ENCODE assay signal across 25 cellular contexts in the genomic region with DNA sequence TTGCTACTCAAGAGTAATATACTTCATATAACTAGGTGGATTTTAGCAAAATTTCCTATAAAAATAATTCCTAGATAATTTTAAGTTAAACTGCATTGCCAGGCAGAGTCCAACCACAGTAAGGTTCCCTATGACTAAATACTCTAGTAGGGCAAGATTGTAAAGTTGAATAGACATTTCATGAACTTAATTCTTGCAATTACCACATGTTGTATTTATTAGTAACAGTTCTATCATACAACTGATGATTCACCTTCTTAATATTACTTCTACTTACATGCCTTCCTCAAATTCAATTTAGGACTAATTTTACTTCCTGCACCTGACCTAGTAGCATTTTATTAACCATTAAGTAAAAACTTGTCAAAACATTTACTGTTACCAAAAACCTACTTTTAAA.
DNase-seq lines count a peak whose midpoint lies in the region; ATAC-seq and TF ChIP-seq lines count a peak whose summit lies in the region.
"Had no signal": no experiment of that assay in that cellular context is flagged by ENCODE, and none has a peak within 500 bp of the region (broad histone marks: within the 10 kb centered on the region; RNA-seq: fewer than 3 reads in every experiment).

No MANE protein-coding gene starts in this region.

- intact Hi-C loops in PC-3 (cut with micrococcal nuclease): no loop called here

- H3K4me2 ChIP-seq in PC-3 (ENCODE audit: low read length): no peak overlapping the region
- H3K4me2 ChIP-seq: GM23338 had no signal

- DNase-seq in BJ (ENCODE audit: low read depth): peak; percentile 18
- DNase-seq in PC-3: peak; percentile 25
- no peak for DNase-seq in epithelial cell of prostate (ENCODE audit: low read depth, low spot score)
- peak; percentile 20 for DNase-seq in kidney tubule cell (ENCODE audit: low spot score)
- no peak for DNase-seq in putamen (ENCODE audit: low spot score)
- no peak for DNase-seq in NCI-H510A (lab: John Stamatoyannopoulos, UW)
- no peak for DNase-seq in endothelial cell (ENCODE audit: low spot score)
- DNase-seq: CD4-positive, CD25-positive, alpha-beta regulatory T cell; COR-L47; DMS 273 treated with DMSO at 0.1 percent for 48 hours; DMS79 treated with DMSO at 0.1 percent for 48 hours; HCEC 1CT; MV-4-11; NCI-H1105 treated with DMSO at 0.1 percent for 48 hours; NCI-H1694; NCI-H2081 treated with DMSO at 0.1 percent for 48 hours; NCI-H446; NCI-H526 treated with DMSO at 0.1 percent for 48 hours; OCI-M1; Right ventricle myocardium superior; SW 1271 had no signal

- BruUV-seq in PC-3 (replicated peaks; lab: Mats Ljungman, UMichigan): no TSS peak

- no peaks in the 10 kb centered on the region for H3K27me3 Mint-ChIP-seq in endothelial cell (ENCODE audit: unreplicated experiment)
- H3K27me3 Mint-ChIP-seq: B cell; CD4-positive, CD25-positive, alpha-beta regulatory T cell; IgD-negative memory B cell had no signal

- ATAC-seq in PC-3: peak; percentile 49
- no peak for ATAC-seq in GM19035 (IDR thresholded peaks at IDR 0.05; ENCODE audit: unreplicated experiment)
- ATAC-seq: GM23338 had no signal

- no peaks in the 10 kb centered on the region for H3K27me3 ChIP-seq in BJ (ENCODE audit: control insufficient read depth, insufficient read depth, low read length)
- H3K27me3 ChIP-seq in PC-3 (ENCODE audit: low read length): no peaks in the 10 kb centered on the region

- H3K79me2 ChIP-seq in PC-3 (ENCODE audit: low read length): no peaks in the 10 kb centered on the region

- no peaks in the 10 kb centered on the region for H3K9me2 ChIP-seq in PC-3 (replicated peaks; ENCODE audit: low read length)

- no peaks in the 10 kb centered on the region for H3K9me3 Mint-ChIP-seq in endothelial cell (ENCODE audit: unreplicated experiment)
- H3K9me3 Mint-ChIP-seq: CD4-positive, CD25-positive, alpha-beta regulatory T cell; GM23338; IgD-negative memory B cell had no signal

- H3K4me1 Mint-ChIP-seq in endothelial cell (ENCODE audit: unreplicated experiment): no peaks in the 10 kb centered on the region
- H3K4me1 Mint-ChIP-seq: B cell; CD4-positive, CD25-positive, alpha-beta regulatory T cell; GM23338 had no signal

- POLR2A ChIA-PET in BJ (lab: Charles Lee) (no interaction called here), PC-3 (lab: Charles Lee; ENCODE audit: unreplicated experiment) (no interaction called here)

- 0 out of 2 replicates have a peak, but pooled peaks cover 8% of the 10 kb centered on the region for H3K4me1 ChIP-seq in PC-3 (ENCODE audit: insufficient read depth, low read length)

- TF ChIP-seq CTCF in BJ (IDR thresholded peaks at IDR 0.05; ENCODE audit: insufficient read depth, low read depth, low read length): no peak
- TF ChIP-seq CTCF in PC-3 (conservative IDR thresholded peaks at IDR 0.05; ENCODE audit: low read depth, low read length): no peak
- TF ChIP-seq CTCF in endothelial cell (IDR thresholded peaks at IDR 0.05; ENCODE audit: unreplicated experiment): no peak

- H3F3A ChIP-seq in PC-3 (ENCODE audit: low read length, unreplicated experiment): no peaks in the 10 kb centered on the region

- H3K27ac ChIP-seq in PC-3 (ENCODE audit: low read length) (no peak overlapping the region), epithelial cell of prostate (peak overlapping the region; percentile 31)

- H3K36me3 ChIP-seq in BJ (ENCODE audit: control insufficient read depth, insufficient read depth, low read length): no peaks in the 10 kb centered on the region
- H3K36me3 ChIP-seq in PC-3 (ENCODE audit: low read depth, low read length): no peaks in the 10 kb centered on the region

- H3K9ac ChIP-seq in PC-3 (ENCODE audit: low read length): no peak overlapping the region

- CTCF ChIA-PET in BJ (lab: Yijun Ruan, JAX) (no interaction called here), PC-3 (lab: Charles Lee) (no interaction called here)

- H4K20me1 ChIP-seq in PC-3 (ENCODE audit: low read length): no peaks in the 10 kb centered on the region

- H3K27ac Mint-ChIP-seq in endothelial cell (ENCODE audit: unreplicated experiment): no peak overlapping the region
- H3K27ac Mint-ChIP-seq: B cell; CD4-positive, CD25-positive, alpha-beta regulatory T cell; GM23338; IgD-negative memory B cell had no signal

- H3K9me3 ChIP-seq in PC-3 (ENCODE audit: low read length): no peaks in the 10 kb centered on the region

- H3K36me3 Mint-ChIP-seq in endothelial cell (ENCODE audit: low read depth, unreplicated experiment): no peaks in the 10 kb centered on the region
- H3K36me3 Mint-ChIP-seq: CD4-positive, CD25-positive, alpha-beta regulatory T cell; IgD-negative memory B cell had no signal

- H2AFZ ChIP-seq in PC-3 (ENCODE audit: low read length): no peak overlapping the region
- H2AFZ ChIP-seq: GM23338 had no signal

- H3K4me3 ChIP-seq in BJ (ENCODE audit: low read depth, low read length) (no peak overlapping the region), PC-3 (ENCODE audit: low read length) (no peak overlapping the region)
- H3K4me3 ChIP-seq: GM23338 had no signal

- no peak overlapping the region for H3K4me3 Mint-ChIP-seq in endothelial cell (ENCODE audit: unreplicated experiment)
- H3K4me3 Mint-ChIP-seq: B cell; CD4-positive, CD25-positive, alpha-beta regulatory T cell; GM23338; IgD-negative memory B cell had no signal

Comparison
In these comparisons a context has a peak if more than half of its experiments do, and no peak if none do; other contexts are left out.
1. DNase-seq: peak in BJ (single experiment), PC-3 (single experiment) and kidney tubule cell (single experiment); none in epithelial cell of prostate (single experiment), putamen (single experiment), NCI-H510A (single experiment) and endothelial cell (single experiment).